Comparison of ENCODE assay signal across 12 cellular contexts in genomic region chr6:144434308-144434990, GRCh38.
DNase-seq lines count a peak whose midpoint lies in the region; ATAC-seq and TF ChIP-seq lines count a peak whose summit lies in the region.
"Had no signal": no experiment of that assay in that cellular context is flagged by ENCODE, and none has a peak within 500 bp of the region (broad histone marks: within the 10 kb centered on the region; RNA-seq: fewer than 3 reads in every experiment).

No MANE protein-coding gene starts in this region.

- H3K27ac ChIP-seq in heart right ventricle (peak overlapping the region in 2 of 10 donors; percentile 52 to 61), adrenal gland (peak overlapping the region in 3 of 5 donors; percentile 10 to 27 (median 24))
- H3K27ac ChIP-seq: sigmoid colon had no signal

- no peak overlapping the region for H3K4me3 ChIP-seq in heart right ventricle
- H3K4me3 ChIP-seq in adrenal gland, result no peak overlapping the region
- H3K4me3 ChIP-seq: sigmoid colon, stomach had no signal

- H3K36me3 ChIP-seq in heart right ventricle (peaks cover 0 to 73% (median 31%) of the 10 kb centered on the region in 9 donors), adrenal gland (replicated peaks in 1 of 2) (peaks cover 0 to 40% of the 10 kb centered on the region in 2 donors)

- WGBS in heart right ventricle, 2 donors, result 93 to 95% methylated on average over 5 to 6 of the region's 6 CpGs
- 75 to 79% (median 76%) methylated on average over 6 of the region's 6 CpGs for WGBS in adrenal gland, 4 donors

- intact Hi-C loops in heart right ventricle (cut with DNase I) (loop anchor here in 3 of 10 donors (10.0 kb wide), 2 partner anchors 140 to 150 kb away; partner anchors contain the start of gene UTRN (in 2 of the 3)), cardiac septum (cut with DNase I) (no loop called here), adrenal gland (cut with DNase I) (no loop called here)

- DNase-seq in heart right ventricle (no peak), cardiac septum (ENCODE audit: low spot score) (no peak), adrenal gland (peak in 6 of 7 donors; percentile 55 to 76 (median 64)), iris pigment epithelial cell (ENCODE audit: low read depth) (peak; percentile 96), germinal center (ENCODE audit: low spot score) (no peak), DMS114 treated with DMSO at 0.1 percent for 48 hours (lab: John Stamatoyannopoulos, UW; ENCODE audit: unreplicated experiment) (no peak)
- DNase-seq: activated gamma-delta T cell, NCI-H2029 treated with DMSO at 0.1 percent for 48 hours, sigmoid colon, stomach had no signal

- H3K9me3 ChIP-seq in heart right ventricle, result no peaks in the 10 kb centered on the region
- H3K9me3 ChIP-seq in adrenal gland (replicated peaks in 1 of 3), result no peaks in the 10 kb centered on the region
- H3K9me3 ChIP-seq: sigmoid colon, stomach had no signal

- H3K4me1 ChIP-seq in heart right ventricle (peaks cover 3 to 50% (median 18%) of the 10 kb centered on the region in 9 donors), adrenal gland (replicated peaks in 1 of 2) (peaks cover 0 to 22% of the 10 kb centered on the region in 2 donors)
- H3K4me1 ChIP-seq: sigmoid colon had no signal

- peak in 6 of 8 donors; percentile 16 to 64 (median 48) for ATAC-seq in heart right ventricle
- no peak for ATAC-seq in HG02884 (IDR thresholded peaks at IDR 0.05; ENCODE audit: unreplicated experiment)
- no peak for ATAC-seq in HG03378 (IDR thresholded peaks at IDR 0.05; ENCODE audit: unreplicated experiment)

- TF ChIP-seq CTCF in heart right ventricle (IDR thresholded peaks at IDR 0.05) (no peak), adrenal gland (IDR thresholded peaks at IDR 0.05) (no peak)

- no peaks in the 10 kb centered on the region for H3K27me3 ChIP-seq in heart right ventricle
- H3K27me3 ChIP-seq in adrenal gland, result no peaks in the 10 kb centered on the region
- H3K27me3 ChIP-seq: sigmoid colon, stomach had no signal

- no peak for TF ChIP-seq POLR2A in adrenal gland (IDR thresholded peaks at IDR 0.05)

Comparison
In these comparisons a context has a peak if more than half of its experiments do, and no peak if none do; other contexts are left out.
1. ATAC-seq: peak in heart right ventricle (6 of 8); none in HG02884 (single experiment) and HG03378 (single experiment).
2. DNase-seq: peak in adrenal gland (6 of 7) and iris pigment epithelial cell (single experiment); none in heart right ventricle (0 of 2), cardiac septum (single experiment), germinal center (single experiment) and DMS114 treated with DMSO at 0.1 percent for 48 hours (single experiment).